11 cellular contexts compared by ENCODE assay signal in genomic region chr2:37916512-37917082, GRCh38. TPM values are rescaled to one million over a fixed set of nuclear protein-coding genes. Genes with fewer than 3 reads are reported as not detected.
A peak's percentile ranks its signal among the peaks of the same experiment; 100 is the strongest.
DNase-seq lines count a peak whose midpoint lies in the region; ATAC-seq lines count a peak whose summit lies in the region.
"Had no signal": no experiment of that assay in that cellular context is flagged by ENCODE, and none has a peak within 500 bp of the region (broad histone marks: within the 10 kb centered on the region; RNA-seq: fewer than 3 reads in every experiment).

No MANE protein-coding gene starts in this region.

- no peaks in the 10 kb centered on the region for H3K9me3 ChIP-seq in aorta (ENCODE audit: control insufficient read depth, low read length)

- H3K27me3 Mint-ChIP-seq in activated CD4-positive, alpha-beta memory T cell treated with anti-CD3 and anti-CD28 coated beads for 36 hours, result peaks cover 5% of the 10 kb centered on the region

- no peaks in the 10 kb centered on the region for H3K36me3 ChIP-seq in aorta (ENCODE audit: control insufficient read depth in 1 of 2, insufficient read depth in 2 of 2, low read length in 1 of 2)

- 40 to 46% methylated on average over 3 of the region's 3 CpGs for WGBS in aorta, 2 donors

- DNase-seq in NCI-H82 (lab: John Stamatoyannopoulos, UW), result peak; percentile 17
- DNase-seq in NCI-H82 treated with DMSO at 0.1 percent for 48 hours (lab: John Stamatoyannopoulos, UW; ENCODE audit: unreplicated experiment), result no peak
- DNase-seq in epithelial cell of prostate (ENCODE audit: low read depth, low spot score), result peak; percentile 96
- peak; percentile 64 for DNase-seq in medulla oblongata (ENCODE audit: extremely low spot score)
- DNase-seq in aorta, result peak in 1 of 2 donors; percentile 79
- no peak for DNase-seq in activated CD4-positive, alpha-beta memory T cell treated with anti-CD3 and anti-CD28 coated beads for 36 hours
- no peak for DNase-seq in NOMO-1 treated with DMSO at 0.1 percent for 48 hours (lab: John Stamatoyannopoulos, UW; ENCODE audit: unreplicated experiment)
- no peak for DNase-seq in stimulated activated CD4-positive, alpha-beta T cell treated with anti-CD3 and anti-CD28 coated beads, Interleukin-4, amount 100 ng/mL, for 4 hours
- DNase-seq: activated CD4-positive, CD25-positive, alpha-beta regulatory T cell; stimulated activated naive CD8-positive, alpha-beta T cell treated with anti-CD3 and anti-CD28 coated beads, Interleukin-15, Interleukin-2, amounts not matched to agents 100 U/mL and 50 U/mL, for 24 hours had no signal

- no peaks in the 10 kb centered on the region for H3K27me3 ChIP-seq in aorta (ENCODE audit: control insufficient read depth in 1 of 2, insufficient read depth in 2 of 2, low read length in 1 of 2)

- H3K27ac ChIP-seq in epithelial cell of prostate (peak overlapping the region; percentile 55), aorta (ENCODE audit: low read depth in 1 of 2, low read length in 2 of 2) (no peak overlapping the region)

- H3K4me1 ChIP-seq in aorta (ENCODE audit: control insufficient read depth in 1 of 2, insufficient read depth in 2 of 2, low read length in 2 of 2), result peaks cover 0 to 3% of the 10 kb centered on the region in 2 donors

- H3K4me1 Mint-ChIP-seq in activated CD4-positive, alpha-beta memory T cell treated with anti-CD3 and anti-CD28 coated beads for 36 hours (ENCODE audit: low read depth), result no peaks in the 10 kb centered on the region
- H3K4me1 Mint-ChIP-seq: B cell had no signal

- CTCF ChIA-PET in activated CD4-positive, alpha-beta memory T cell treated with anti-CD3 and anti-CD28 coated beads for 36 hours (lab: Charles Lee), result no interaction called here

- peak; percentile 79 for ATAC-seq in aorta (ENCODE audit: low FRiP score)
- ATAC-seq: stimulated activated naive CD8-positive, alpha-beta T cell treated with anti-CD3 and anti-CD28 coated beads, Interleukin-15, Interleukin-2, amounts not matched to agents 100 U/mL and 50 U/mL, for 24 hours had no signal

- no peak overlapping the region for H3K4me3 ChIP-seq in aorta (ENCODE audit: low read length in 2 of 2)

- intact Hi-C loops in aorta (cut with DNase I), result no loop called here
- intact Hi-C loops in activated CD4-positive, alpha-beta memory T cell treated with anti-CD3 and anti-CD28 coated beads for 36 hours (cut with micrococcal nuclease), result no loop called here

- H3K9me3 Mint-ChIP-seq in activated CD4-positive, alpha-beta memory T cell treated with anti-CD3 and anti-CD28 coated beads for 36 hours, result no peaks in the 10 kb centered on the region

- H3K27ac Mint-ChIP-seq in activated CD4-positive, alpha-beta memory T cell treated with anti-CD3 and anti-CD28 coated beads for 36 hours, result no peak overlapping the region
- H3K27ac Mint-ChIP-seq: B cell had no signal

- no peaks in the 10 kb centered on the region for H3K36me3 Mint-ChIP-seq in activated CD4-positive, alpha-beta memory T cell treated with anti-CD3 and anti-CD28 coated beads for 36 hours

- POLR2A ChIA-PET in activated CD4-positive, alpha-beta memory T cell treated with anti-CD3 and anti-CD28 coated beads for 36 hours (lab: Charles Lee), result no interaction called here

- no peak overlapping the region for H3K4me3 Mint-ChIP-seq in activated CD4-positive, alpha-beta memory T cell treated with anti-CD3 and anti-CD28 coated beads for 36 hours
- H3K4me3 Mint-ChIP-seq: B cell had no signal

RNA-seq across cellular contexts. Expression of gene RMDN2, which starts 8.5 kb away (rescaled TPM):
- total RNA-seq in aorta, result 1 to 10 TPM; 5.3 to 8.0 TPM
- polyA plus RNA-seq in aorta, result 10 to 100 TPM in 1 of 2 donors, 1 to 10 TPM in 1; 6.7 to 10.3 TPM
- total RNA-seq in activated CD4-positive, alpha-beta memory T cell treated with anti-CD3 and anti-CD28 coated beads for 36 hours, result 1 to 10 TPM; 1.8 to 2.1 TPM

Comparison
In these comparisons a context has a peak if more than half of its experiments do, and no peak if none do; other contexts are left out.
1. DNase-seq: peak in NCI-H82 (single experiment), epithelial cell of prostate (single experiment) and medulla oblongata (single experiment); none in NCI-H82 treated with DMSO at 0.1 percent for 48 hours (single experiment), activated CD4-positive, alpha-beta memory T cell treated with anti-CD3 and anti-CD28 coated beads for 36 hours (single experiment), NOMO-1 treated with DMSO at 0.1 percent for 48 hours (single experiment) and stimulated activated CD4-positive, alpha-beta T cell treated with anti-CD3 and anti-CD28 coated beads, Interleukin-4, amount 100 ng/mL, for 4 hours (0 of 2).